Comparison of ENCODE assay signal across 24 cellular contexts in the genomic region with DNA sequence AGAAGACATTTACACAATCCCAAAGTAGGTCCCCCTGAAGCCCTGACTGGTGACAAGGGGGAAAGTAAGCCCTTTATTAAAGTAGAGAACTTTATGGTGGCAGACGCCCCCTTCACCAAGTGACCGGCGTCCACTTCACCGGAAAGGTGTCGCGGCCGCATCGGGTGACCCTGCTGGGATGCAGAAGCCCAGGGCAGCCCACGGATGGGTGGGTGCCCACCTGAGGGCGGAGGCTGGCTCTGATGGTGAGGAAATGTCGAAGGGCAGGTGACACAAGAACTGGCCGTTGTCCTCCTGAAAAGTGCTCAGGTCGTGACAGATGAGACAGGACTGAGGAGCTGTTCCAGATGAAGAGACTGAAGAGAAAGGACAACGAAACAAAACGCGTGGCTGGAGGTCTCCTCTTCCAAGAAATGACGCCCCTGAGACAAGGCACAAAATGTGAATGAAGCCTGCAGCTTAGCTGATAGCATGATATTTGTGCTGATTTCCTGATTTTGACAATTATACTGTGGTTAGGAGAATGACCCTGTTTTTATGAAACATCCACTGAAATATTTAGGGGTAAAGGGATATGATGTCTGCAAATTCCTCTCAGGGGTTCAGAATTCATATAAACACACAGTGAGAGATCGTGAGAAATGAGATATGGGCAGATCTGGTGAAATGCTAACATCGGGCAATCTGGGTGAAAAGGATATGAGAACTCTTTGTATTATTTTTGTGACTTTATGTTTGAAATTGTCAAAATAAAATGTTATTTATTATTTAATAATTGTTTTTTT.
DNase-seq lines count a peak whose midpoint lies in the region; ATAC-seq, FAIRE-seq and TF ChIP-seq lines count a peak whose summit lies in the region.
"Had no signal": no experiment of that assay in that cellular context is flagged by ENCODE, and none has a peak within 500 bp of the region (broad histone marks: within the 10 kb centered on the region; RNA-seq: fewer than 3 reads in every experiment).

No MANE protein-coding gene starts in this region.

- TF ChIP-seq POLR2A in H54 (IDR thresholded peaks at IDR 0.05; ENCODE audit: low read depth, low read length): no peak

- peak overlapping the region; percentile 46 for H3K9ac ChIP-seq in skeletal muscle satellite cell (ENCODE audit: low read depth, low read length)
- H3K9ac ChIP-seq: GM23248, neural progenitor cell had no signal

- no peak for TF ChIP-seq CTCF in endothelial cell (IDR thresholded peaks at IDR 0.05; ENCODE audit: unreplicated experiment)

- H3K4me3 ChIP-seq in SJSA1 (no peak overlapping the region), skeletal muscle satellite cell (ENCODE audit: low read length) (no peak overlapping the region)
- H3K4me3 ChIP-seq: GM23248, neural progenitor cell, tibial artery had no signal

- peak overlapping the region; percentile 97 for H3K27ac ChIP-seq in SJSA1
- H3K27ac ChIP-seq: neural progenitor cell had no signal

- H3K4me2 ChIP-seq in skeletal muscle satellite cell (ENCODE audit: low read length): no peak overlapping the region
- H3K4me2 ChIP-seq: neural progenitor cell had no signal

- peaks cover 4% of the 10 kb centered on the region for H3K4me1 Mint-ChIP-seq in endothelial cell (ENCODE audit: unreplicated experiment)
- peaks cover 26% of the 10 kb centered on the region for H3K4me1 Mint-ChIP-seq in stimulated activated effector memory CD8-positive, alpha-beta T cell treated with anti-CD3 and anti-CD28 coated beads, Interleukin-12 subunit alpha, Interleukin-12 subunit beta, amount 100 ng/mL, for 72 hours

- no peak for ATAC-seq in HG03378 (IDR thresholded peaks at IDR 0.05; ENCODE audit: unreplicated experiment)
- no peak for ATAC-seq in stimulated activated effector memory CD8-positive, alpha-beta T cell treated with anti-CD3 and anti-CD28 coated beads, Interleukin-12 subunit alpha, Interleukin-12 subunit beta, amount 100 ng/mL, for 72 hours
- ATAC-seq: stimulated activated memory B cell treated with anti-CD40 and anti-IgM and Interleukin-4, amounts not matched to agents 10 μg/mL and 1 μg/mL and 100 μg/mL, for 72 hours had no signal

- H3K36me3 ChIP-seq in SJSA1 (no peaks in the 10 kb centered on the region), skeletal muscle satellite cell (ENCODE audit: insufficient read depth, low read length) (no peaks in the 10 kb centered on the region)
- H3K36me3 ChIP-seq: neural progenitor cell, tibial artery had no signal

- no peaks in the 10 kb centered on the region for H3K9me3 Mint-ChIP-seq in endothelial cell (ENCODE audit: unreplicated experiment)
- no peaks in the 10 kb centered on the region for H3K9me3 Mint-ChIP-seq in stimulated activated effector memory CD8-positive, alpha-beta T cell treated with anti-CD3 and anti-CD28 coated beads, Interleukin-12 subunit alpha, Interleukin-12 subunit beta, amount 100 ng/mL, for 72 hours
- H3K9me3 Mint-ChIP-seq: activated CD4-positive, alpha-beta T cell treated with anti-CD3 and anti-CD28 coated beads, Interleukin-2, amount 10 ng/mL, durations not matched to agents 7 days and 5 days; dendritic cell treated with granulocyte-macrophage colony-stimulating factor and Interleukin-4, amounts not matched to agents 40 ng/mL and 50 ng/mL, for 4 days; neural progenitor cell had no signal

- no peak for FAIRE-seq in H54 (lab: Jason Lieb, UNC)
- FAIRE-seq: GM18507, HTR-8/SVneo had no signal

- H3K4me1 ChIP-seq in SJSA1 (replicated peaks) (peaks cover 54% of the 10 kb centered on the region), skeletal muscle satellite cell (ENCODE audit: control insufficient read depth, insufficient read depth, low read length) (peaks cover 55% of the 10 kb centered on the region)

- peak; percentile 36 for DNase-seq in EL
- DNase-seq in SJSA1 (ENCODE audit: low read depth in 1 of 2, low spot score in 2 of 2): peak in 1 of 2 experiments; percentile 12
- no peak for DNase-seq in endothelial cell (ENCODE audit: low spot score)
- no peak for DNase-seq in H54 (ENCODE audit: insufficient read length, low spot score)
- no peak for DNase-seq in stimulated activated effector memory CD8-positive, alpha-beta T cell treated with anti-CD3 and anti-CD28 coated beads, Interleukin-12 subunit alpha, Interleukin-12 subunit beta, amount 100 ng/mL, for 72 hours (ENCODE audit: low spot score in 2 of 2)
- DNase-seq in Ammon's horn (ENCODE audit: low spot score): no peak
- DNase-seq: activated CD4-positive, alpha-beta T cell treated with anti-CD3 and anti-CD28 coated beads, Interleukin-2, amount 10 ng/mL, durations not matched to agents 7 days and 5 days; activated CD8-positive, alpha-beta memory T cell treated with anti-CD3 and anti-CD28 coated beads, Interleukin-2, amount 50 U/mL, for 4 hours; COR-L47; GM23248; NCI-H1105 treated with DMSO at 0.1 percent for 48 hours; NCI-H2107; NCI-H526; SIG-M5; T-helper 1 cell; tibial artery had no signal

- H3K27me3 ChIP-seq in SJSA1 (replicated peaks) (no peaks in the 10 kb centered on the region), skeletal muscle satellite cell (ENCODE audit: control insufficient read depth, insufficient read depth, low read length) (no peaks in the 10 kb centered on the region)
- H3K27me3 ChIP-seq: neural progenitor cell, tibial artery had no signal

- H3K27ac Mint-ChIP-seq in endothelial cell (ENCODE audit: unreplicated experiment): peak overlapping the region; percentile 62
- no peak overlapping the region for H3K27ac Mint-ChIP-seq in stimulated activated effector memory CD8-positive, alpha-beta T cell treated with anti-CD3 and anti-CD28 coated beads, Interleukin-12 subunit alpha, Interleukin-12 subunit beta, amount 100 ng/mL, for 72 hours
- H3K27ac Mint-ChIP-seq: activated CD4-positive, alpha-beta T cell treated with anti-CD3 and anti-CD28 coated beads, Interleukin-2, amount 10 ng/mL, durations not matched to agents 7 days and 5 days; B cell; dendritic cell treated with granulocyte-macrophage colony-stimulating factor and Interleukin-4, amounts not matched to agents 40 ng/mL and 50 ng/mL, for 4 days; stimulated activated memory B cell treated with anti-CD40 and anti-IgM and Interleukin-4, amounts not matched to agents 10 μg/mL and 1 μg/mL and 100 μg/mL, for 72 hours had no signal

- no peaks in the 10 kb centered on the region for H3K36me3 Mint-ChIP-seq in endothelial cell (ENCODE audit: low read depth, unreplicated experiment)
- no peaks in the 10 kb centered on the region for H3K36me3 Mint-ChIP-seq in stimulated activated effector memory CD8-positive, alpha-beta T cell treated with anti-CD3 and anti-CD28 coated beads, Interleukin-12 subunit alpha, Interleukin-12 subunit beta, amount 100 ng/mL, for 72 hours
- H3K36me3 Mint-ChIP-seq: neural progenitor cell had no signal

- H3K9me3 ChIP-seq in SJSA1 (replicated peaks): no peaks in the 10 kb centered on the region; the same call in 1 of the 2 replicates
- H3K9me3 ChIP-seq in skeletal muscle satellite cell (replicated peaks; ENCODE audit: low read length): no peaks in the 10 kb centered on the region
- H3K9me3 ChIP-seq: tibial artery had no signal

- H3K27me3 Mint-ChIP-seq in endothelial cell (ENCODE audit: unreplicated experiment): peaks cover 5% of the 10 kb centered on the region
- H3K27me3 Mint-ChIP-seq: activated CD4-positive, alpha-beta T cell treated with anti-CD3 and anti-CD28 coated beads, Interleukin-2, amount 10 ng/mL, durations not matched to agents 7 days and 5 days; B cell; dendritic cell treated with granulocyte-macrophage colony-stimulating factor and Interleukin-4, amounts not matched to agents 40 ng/mL and 50 ng/mL, for 4 days; stimulated activated memory B cell treated with anti-CD40 and anti-IgM and Interleukin-4, amounts not matched to agents 10 μg/mL and 1 μg/mL and 100 μg/mL, for 72 hours had no signal

- no peak overlapping the region for H3K4me3 Mint-ChIP-seq in endothelial cell (ENCODE audit: unreplicated experiment)
- no peak overlapping the region for H3K4me3 Mint-ChIP-seq in stimulated activated effector memory CD8-positive, alpha-beta T cell treated with anti-CD3 and anti-CD28 coated beads, Interleukin-12 subunit alpha, Interleukin-12 subunit beta, amount 100 ng/mL, for 72 hours
- H3K4me3 Mint-ChIP-seq: activated CD4-positive, alpha-beta T cell treated with anti-CD3 and anti-CD28 coated beads, Interleukin-2, amount 10 ng/mL, durations not matched to agents 7 days and 5 days; B cell; dendritic cell treated with granulocyte-macrophage colony-stimulating factor and Interleukin-4, amounts not matched to agents 40 ng/mL and 50 ng/mL, for 4 days; neural progenitor cell; stimulated activated memory B cell treated with anti-CD40 and anti-IgM and Interleukin-4, amounts not matched to agents 10 μg/mL and 1 μg/mL and 100 μg/mL, for 72 hours had no signal
